11 cellular contexts compared by ENCODE assay signal in the genomic region with DNA sequence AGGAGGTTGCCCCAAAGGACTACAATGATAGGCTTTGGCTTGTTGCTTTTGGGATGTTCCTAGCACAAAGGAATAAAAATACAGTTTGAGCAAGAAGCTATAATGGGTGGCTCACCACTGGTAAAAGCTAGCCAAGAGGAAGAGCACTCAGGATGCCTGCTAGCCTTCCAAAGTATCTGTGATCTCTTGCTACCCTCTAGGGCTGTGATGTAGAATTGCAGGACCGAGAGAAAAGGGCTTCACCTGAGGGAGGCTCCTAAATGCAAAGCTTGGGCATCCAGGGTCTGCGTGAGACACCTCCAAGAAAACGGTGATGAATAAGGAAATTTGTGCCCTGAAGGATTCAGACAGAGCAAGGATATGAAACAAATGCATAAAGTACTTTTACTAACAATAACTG. TPM values are rescaled to one million over a fixed set of nuclear protein-coding genes. Genes with fewer than 3 reads are reported as not detected.
A peak's percentile ranks its signal among the peaks of the same experiment; 100 is the strongest.
DNase-seq lines count a peak whose midpoint lies in the region; ATAC-seq and TF ChIP-seq lines count a peak whose summit lies in the region.
"Had no signal": no experiment of that assay in that cellular context is flagged by ENCODE, and none has a peak within 500 bp of the region (broad histone marks: within the 10 kb centered on the region; RNA-seq: fewer than 3 reads in every experiment).

No MANE protein-coding gene starts in this region.

- no peaks in the 10 kb centered on the region for H3K9me3 ChIP-seq in Karpas-422 (ENCODE audit: low read length)

- ATAC-seq in GM19395 (IDR thresholded peaks at IDR 0.05; ENCODE audit: unreplicated experiment): no peak

- no peaks in the 10 kb centered on the region for H3K27me3 Mint-ChIP-seq in chondrocyte (ENCODE audit: low read depth)

- H3K36me3 ChIP-seq in Karpas-422 (ENCODE audit: insufficient read depth, low read length): no peaks in the 10 kb centered on the region

- H3K27ac ChIP-seq in Karpas-422 (ENCODE audit: low read length): no peak overlapping the region

- no peak overlapping the region for H3K9ac ChIP-seq in Karpas-422 (ENCODE audit: low read length)

- no peaks in the 10 kb centered on the region for H3K79me2 ChIP-seq in Karpas-422 (ENCODE audit: low read length)

- no peaks in the 10 kb centered on the region for H3K4me1 ChIP-seq in Karpas-422 (ENCODE audit: low read length)

- no peaks in the 10 kb centered on the region for H3K9me2 ChIP-seq in Karpas-422 (replicated peaks; ENCODE audit: insufficient read depth, low read length)

- no peaks in the 10 kb centered on the region for H3K36me3 Mint-ChIP-seq in chondrocyte (ENCODE audit: low read depth)

- intact Hi-C loops in cardiac septum (cut with DNase I): no loop called here

- H3K27me3 ChIP-seq in Karpas-422 (ENCODE audit: low read length): no peaks in the 10 kb centered on the region

- no peaks in the 10 kb centered on the region for H3K4me1 Mint-ChIP-seq in chondrocyte (ENCODE audit: low read depth)

- TF ChIP-seq CTCF in chondrocyte (IDR thresholded peaks at IDR 0.05): peak; percentile 22

- H3K27ac Mint-ChIP-seq in chondrocyte (ENCODE audit: unreplicated experiment): no peak overlapping the region

- no peak overlapping the region for H3K4me2 ChIP-seq in Karpas-422 (ENCODE audit: low read depth, low read length, poor library complexity, severe bottlenecking)
- H3K4me2 ChIP-seq: smooth muscle cell had no signal

- no peak overlapping the region for H2AFZ ChIP-seq in Karpas-422 (ENCODE audit: low read length)

- H4K20me1 ChIP-seq in Karpas-422 (ENCODE audit: insufficient read depth, low read depth, low read length): no peaks in the 10 kb centered on the region

- no peak overlapping the region for H3K4me3 ChIP-seq in Karpas-422 (ENCODE audit: low read length)
- H3K4me3 ChIP-seq: smooth muscle cell had no signal

- DNase-seq in SIG-M5 treated with dmso at 0.1 percent for 504 hours (lab: John Stamatoyannopoulos, UW; ENCODE audit: unreplicated experiment) (peak; percentile 37), SIG-M5 (lab: John Stamatoyannopoulos, UW) (no peak), Karpas-422 (peak; percentile 77), chondrocyte (ENCODE audit: low spot score) (no peak), NCI-H146 (lab: John Stamatoyannopoulos, UW) (no peak), cardiac septum (ENCODE audit: low spot score) (no peak), T-helper 9 cell (no peak)
- DNase-seq: activated naive CD4-positive, alpha-beta T cell had no signal

- peaks cover 4% of the 10 kb centered on the region for H3K9me3 Mint-ChIP-seq in chondrocyte (ENCODE audit: low read depth)

- no peak overlapping the region for H3K4me3 Mint-ChIP-seq in chondrocyte (ENCODE audit: unreplicated experiment)

RNA-seq across cellular contexts. Expression of a gene that starts 17.7 kb away (rescaled TPM):
- not detected in 2 replicates for total RNA-seq in Karpas-422 (2014; rRNA removed; shearing (Covaris generic); ENCODE audit: low replicate concordance)
- total RNA-seq in chondrocyte (not detected in 3 replicates), cardiac septum (not detected)

RNA-seq across cellular contexts. Expression of a gene that starts 20.9 kb away (rescaled TPM):
- not detected in 2 replicates for total RNA-seq in Karpas-422 (2014; rRNA removed; shearing (Covaris generic); ENCODE audit: low replicate concordance)
- total RNA-seq in chondrocyte (not detected in 3 replicates), cardiac septum (not detected)
- total RNA-seq: urinary bladder had no signal

RNA-seq across cellular contexts. Expression of a gene that starts 44.4 kb away (rescaled TPM):
- not detected in 2 replicates for total RNA-seq in Karpas-422 (2014; rRNA removed; shearing (Covaris generic); ENCODE audit: low replicate concordance)
- total RNA-seq in chondrocyte: not detected in 3 replicates
- not detected for total RNA-seq in cardiac septum
- total RNA-seq: urinary bladder had no signal

RNA-seq across cellular contexts. Expression of a gene that starts 48.0 kb away (rescaled TPM):
- not detected in 2 replicates for total RNA-seq in Karpas-422 (2014; rRNA removed; shearing (Covaris generic); ENCODE audit: low replicate concordance)
- not detected in 3 replicates for total RNA-seq in chondrocyte
- total RNA-seq in cardiac septum: not detected
- total RNA-seq: smooth muscle cell, urinary bladder had no signal

RNA-seq across cellular contexts. Expression of a gene that starts 57.8 kb away (rescaled TPM):
- total RNA-seq in Karpas-422 (2014; rRNA removed; shearing (Covaris generic); ENCODE audit: low replicate concordance): not detected in 2 replicates
- total RNA-seq in chondrocyte: not detected in 3 replicates
- not detected for total RNA-seq in cardiac septum
- total RNA-seq: smooth muscle cell, urinary bladder had no signal

Comparison
In these comparisons a context has a peak if more than half of its experiments do, and no peak if none do; other contexts are left out.
1. DNase-seq: peak in SIG-M5 treated with dmso at 0.1 percent for 504 hours (single experiment) and Karpas-422 (single experiment); none in SIG-M5 (single experiment), chondrocyte (single experiment), NCI-H146 (single experiment), cardiac septum (single experiment) and T-helper 9 cell (single experiment).